In genomic region chr9:95058795-95059386, GRCh38 we compare ENCODE assay signal across 10 cellular contexts.
DNase-seq lines count a peak whose midpoint lies in the region; ATAC-seq and TF ChIP-seq lines count a peak whose summit lies in the region.
"Had no signal": no experiment of that assay in that cellular context is flagged by ENCODE, and none has a peak within 500 bp of the region (broad histone marks: within the 10 kb centered on the region; RNA-seq: fewer than 3 reads in every experiment).

No MANE protein-coding gene starts in this region.

- peaks cover 65% of the 10 kb centered on the region for H3K4me1 ChIP-seq in rectal smooth muscle tissue (ENCODE audit: control insufficient read depth, insufficient read depth, low read length)

- H3K27me3 ChIP-seq in AG04450 (ENCODE audit: control insufficient read depth, insufficient read depth, low read length) (no peaks in the 10 kb centered on the region), rectal smooth muscle tissue (ENCODE audit: control insufficient read depth, insufficient read depth, low read length) (no peaks in the 10 kb centered on the region)
- H3K27me3 ChIP-seq: BLaER1 had no signal

- H3K36me3 ChIP-seq in rectal smooth muscle tissue (ENCODE audit: control insufficient read depth, insufficient read depth, low read length): peaks cover 14% of the 10 kb centered on the region

- H3K27ac ChIP-seq in AG04450 (ENCODE audit: low read depth, low read length) (peak overlapping the region; percentile 33), rectal smooth muscle tissue (ENCODE audit: low read depth, low read length) (peak overlapping the region; percentile 84)
- H3K27ac ChIP-seq: BLaER1 had no signal

- no peak overlapping the region for H3K4me3 ChIP-seq in AG04450 (ENCODE audit: low read depth, low read length)
- peak overlapping the region; percentile 26 for H3K4me3 ChIP-seq in rectal smooth muscle tissue (ENCODE audit: low read length)
- H3K4me3 ChIP-seq: BLaER1 had no signal

- TF ChIP-seq CTCF in AG04450 (IDR thresholded peaks at IDR 0.05; ENCODE audit: low read depth, low read length): no peak

- no peak overlapping the region for H3K9ac ChIP-seq in rectal smooth muscle tissue (ENCODE audit: low read length)
- H3K9ac ChIP-seq: BLaER1 had no signal

- DNase-seq in AG04450 (ENCODE audit: low read depth, low spot score) (no peak), NCI-H69 (lab: John Stamatoyannopoulos, UW) (peak; percentile 47), fibroblast of gingiva (ENCODE audit: low read depth) (peak; percentile 37), NCI-H345 (lab: John Stamatoyannopoulos, UW) (no peak), mucosa of gallbladder (ENCODE audit: low spot score) (no peak), AML-193 (lab: John Stamatoyannopoulos, UW) (no peak)
- DNase-seq: stimulated activated CD4-positive, alpha-beta T cell treated with anti-CD3 and anti-CD28 coated beads, Interleukin-4, amount 100 ng/mL, for 1 hour had no signal

- CTCF ChIA-PET in AG04450 (lab: Charles Lee): interaction anchor here (1.0 to 1.2 kb wide), 2 partner anchors 12 to 73 kb away, joined by 3 to 5 read pairs; no protein-coding TSS in a partner anchor

- POLR2A ChIA-PET in AG04450 (lab: Yijun Ruan, JAX): interaction anchor here (0.6 kb wide), 1 partner anchor 278 kb away, joined by 5 read pairs; no protein-coding TSS in a partner anchor

- H3K9me3 ChIP-seq in AG04450 (ENCODE audit: control insufficient read depth, insufficient read depth, low read length): no peaks in the 10 kb centered on the region; the same call in 1 of the 2 replicates
- H3K9me3 ChIP-seq: BLaER1 had no signal

- no peak for ATAC-seq in HG02642 (IDR thresholded peaks at IDR 0.05; ENCODE audit: poor library complexity, unreplicated experiment)

Comparison
In these comparisons a context has a peak if more than half of its experiments do, and no peak if none do; other contexts are left out.
1. DNase-seq: peak in NCI-H69 (single experiment) and fibroblast of gingiva (single experiment); none in AG04450 (single experiment), NCI-H345 (single experiment), mucosa of gallbladder (single experiment) and AML-193 (0 of 2).